In genomic region chr3:141876891-141877561, GRCh38 we compare ENCODE assay signal across 8 cellular contexts. TPM values are rescaled to one million over a fixed set of nuclear protein-coding genes. Genes with fewer than 3 reads are reported as not detected.
DNase-seq lines count a peak whose midpoint lies in the region; ATAC-seq and TF ChIP-seq lines count a peak whose summit lies in the region.

No MANE protein-coding gene starts in this region.

- peak overlapping the region; percentile 97 for H3K9ac ChIP-seq in neuronal stem cell (ENCODE audit: low read depth, low read length, poor library complexity)

- DNase-seq in AG04450 (ENCODE audit: low read depth, low spot score): no peak
- DNase-seq in Peyer's patch: peak; percentile 61 to 81 (median 74)
- DNase-seq in activated gamma-delta T cell treated with Interleukin-2 at 50 U/mL for 16 hours: peak; percentile 46
- peak; percentile 43 for DNase-seq in neuronal stem cell (ENCODE audit: low spot score)
- peak in 46 of 49 donors; percentile 7 to 72 (median 38) for DNase-seq in substantia nigra (lab: John Stamatoyannopoulos, UW)

- TF ChIP-seq POLR2A in Peyer's patch (IDR thresholded peaks at IDR 0.05) (peak in 1 of 2 donors; percentile 31), gastroesophageal sphincter (IDR thresholded peaks at IDR 0.05) (no peak)

- H3K27me3 ChIP-seq in AG04450 (ENCODE audit: control insufficient read depth, insufficient read depth, low read length) (no peaks in the 10 kb centered on the region), Peyer's patch (no peaks in the 10 kb centered on the region), gastroesophageal sphincter (no peaks in the 10 kb centered on the region), neuronal stem cell (ENCODE audit: control insufficient read depth in 3 of 3, insufficient read depth in 3 of 3, low read depth in 1 of 3, low read length in 3 of 3) (no peaks in the 10 kb centered on the region)

- peaks cover 6% of the 10 kb centered on the region for H3K79me1 ChIP-seq in neuronal stem cell (ENCODE audit: low read depth, low read length)

- H2AFZ ChIP-seq in neuronal stem cell (ENCODE audit: low read length): peak overlapping the region; percentile 94

- H4K8ac ChIP-seq in neuronal stem cell (ENCODE audit: low read depth, low read length): no peak overlapping the region

- POLR2A ChIA-PET in AG04450 (lab: Yijun Ruan, JAX): interaction anchor here (0.5 to 1.3 kb wide), 11 partner anchors 18 to 645 kb away, joined by 3 to 8 read pairs (median 4); partner anchors contain the start of gene PXYLP1

- H3K36me3 ChIP-seq in Peyer's patch (no peaks in the 10 kb centered on the region), gastroesophageal sphincter (no peaks in the 10 kb centered on the region), neuronal stem cell (replicated peaks in 1 of 2; ENCODE audit: control insufficient read depth in 2 of 2, insufficient read depth in 2 of 2, low read length in 2 of 2) (peaks cover 2 to 9% of the 10 kb centered on the region in 2 donors)

- peak overlapping the region; percentile 99 for H3K14ac ChIP-seq in neuronal stem cell (ENCODE audit: low read length)

- no peak for TF ChIP-seq EP300 in gastroesophageal sphincter (IDR thresholded peaks at IDR 0.05)

- H3K4me1 ChIP-seq in Peyer's patch: peaks cover 0 to 25% (median 3%) of the 10 kb centered on the region in 4 donors
- peaks cover 0 to 37% (median 5%) of the 10 kb centered on the region in 3 donors for H3K4me1 ChIP-seq in gastroesophageal sphincter
- H3K4me1 ChIP-seq in neuronal stem cell (ENCODE audit: control insufficient read depth in 2 of 2, insufficient read depth in 1 of 2, low read depth in 1 of 2, low read length in 2 of 2): peaks cover 2 to 5% of the 10 kb centered on the region in 2 donors

- WGBS in gastroesophageal sphincter (ENCODE audit: low coverage in 1 of 2), 2 donors: 0% methylated on average over 2 of the region's 75 CpGs
- no CpG with 5 or more reads among the region's 75 CpGs for WGBS in neuronal stem cell (ENCODE audit: extremely low coverage in 2 of 2, insufficient read length in 2 of 2, insufficient replicate concordance in 1 of 2), 2 donors

- no peak overlapping the region for H4K91ac ChIP-seq in neuronal stem cell (ENCODE audit: low read depth, low read length, poor library complexity)

- H3K4ac ChIP-seq in neuronal stem cell (ENCODE audit: low read length): no peak overlapping the region

- H3K27ac ChIP-seq in AG04450 (ENCODE audit: low read depth, low read length) (peak overlapping the region; percentile 69), Peyer's patch (peak overlapping the region; percentile 92 to 100 (median 98)), gastroesophageal sphincter (peak overlapping the region; percentile 97 to 100 (median 100)), neuronal stem cell (replicated peaks; ENCODE audit: low read length) (peak overlapping the region; percentile 85), substantia nigra (ENCODE audit: low read depth, low read length, poor library complexity, severe bottlenecking) (peak overlapping the region; percentile 94)

- no peak overlapping the region for H2BK12ac ChIP-seq in neuronal stem cell (ENCODE audit: low read length)

- H2BK15ac ChIP-seq in neuronal stem cell (ENCODE audit: low read length): no peak overlapping the region

- H3K23ac ChIP-seq in neuronal stem cell (ENCODE audit: low read depth, low read length, poor library complexity): peak overlapping the region; percentile 93

- ATAC-seq in GM18870 (IDR thresholded peaks at IDR 0.05; ENCODE audit: unreplicated experiment): peak; percentile 14
- ATAC-seq in HG03103 (IDR thresholded peaks at IDR 0.05; ENCODE audit: low read depth, unreplicated experiment): peak; percentile 13
- ATAC-seq in gastroesophageal sphincter: peak; percentile 20

- peak overlapping the region; percentile 75 for H2BK5ac ChIP-seq in neuronal stem cell (ENCODE audit: low read length)

- peak overlapping the region; percentile 62 for H3K4me2 ChIP-seq in neuronal stem cell (ENCODE audit: insufficient read depth, low read length, poor library complexity, severe bottlenecking)

- CTCF ChIA-PET in AG04450 (lab: Charles Lee): interaction anchor here (1.7 to 4.1 kb wide), 2 partner anchors 37 to 138 kb away, joined by 8 to 31 read pairs; partner anchors contain the start of gene RNF7

- peak overlapping the region; percentile 94 for H3K18ac ChIP-seq in neuronal stem cell (ENCODE audit: low read length)

- H2BK120ac ChIP-seq in neuronal stem cell (ENCODE audit: low read depth, low read length): no peak overlapping the region

- H3K4me3 ChIP-seq in AG04450 (ENCODE audit: low read depth, low read length) (peak overlapping the region; percentile 76), Peyer's patch (peak overlapping the region; percentile 85 to 98 (median 92)), gastroesophageal sphincter (peak overlapping the region; percentile 54 to 61), neuronal stem cell (ENCODE audit: low read length in 2 of 2) (peak overlapping the region; percentile 97 to 99)

- no peak overlapping the region for H2AK5ac ChIP-seq in neuronal stem cell (ENCODE audit: low read depth, low read length)

- H3K9me3 ChIP-seq in AG04450 (ENCODE audit: control insufficient read depth, insufficient read depth, low read length) (no peaks in the 10 kb centered on the region; the same call in 1 of the 2 replicates), Peyer's patch (no peaks in the 10 kb centered on the region), gastroesophageal sphincter (no peaks in the 10 kb centered on the region), neuronal stem cell (replicated peaks in 1 of 2; ENCODE audit: control insufficient read depth in 2 of 2, insufficient read depth in 1 of 2, low read depth in 1 of 2, low read length in 2 of 2) (no peaks in the 10 kb centered on the region)

- TF ChIP-seq CTCF in AG04450 (IDR thresholded peaks at IDR 0.05; ENCODE audit: low read depth, low read length): no peak
- TF ChIP-seq CTCF in Peyer's patch (IDR thresholded peaks at IDR 0.05): no peak
- TF ChIP-seq CTCF in gastroesophageal sphincter (IDR thresholded peaks at IDR 0.05): no peak

RNA-seq across cellular contexts. Expression of gene ATP1B3, which starts 0.6 kb away (rescaled TPM):
- 139 and 199 TPM in 2 replicates for polyA plus RNA-seq in AG04450 (2011; rRNA removed)
- 62.8 and 103 TPM in 2 replicates for polyA minus RNA-seq in AG04450 (2011; rRNA and poly(A)+ RNA removed)
- 100 to 1,000 TPM in 3 of 4 donors, 10 to 100 TPM in 1; 48.7 to 270 (median 228) TPM for total RNA-seq in Peyer's patch
- 10 to 100 TPM; 25.1 to 94.5 (median 57.3) TPM for total RNA-seq in gastroesophageal sphincter
- 97.8 TPM for polyA plus RNA-seq in neuronal stem cell (2013, experiment 1 of 2)
- polyA plus RNA-seq in neuronal stem cell (2013, experiment 2 of 2): 101 TPM
